ENCODE assay signal across 20 cellular contexts in genomic region chr7:84049034-84049433, GRCh38.
"Had no signal": no experiment of that assay in that cellular context is flagged by ENCODE, and none has a peak within 500 bp of the region (broad histone marks: within the 10 kb centered on the region; RNA-seq: fewer than 3 reads in every experiment).

No MANE protein-coding gene starts in this region.

- H3K79me2 ChIP-seq: parathyroid adenoma had no signal

- H3K27me3 Mint-ChIP-seq: dendritic cell treated with granulocyte-macrophage colony-stimulating factor and Interleukin-4, amounts not matched to agents 40 ng/mL and 50 ng/mL, for 4 days; stimulated activated memory B cell treated with anti-CD40 and anti-IgM and Interleukin-4, amounts not matched to agents 10 μg/mL and 1 μg/mL and 100 μg/mL, for 72 hours; stimulated activated naive CD8-positive, alpha-beta T cell treated with anti-CD3 and anti-CD28 coated beads, Interleukin-15, Interleukin-2, amounts not matched to agents 100 ng/mL and 50 ng/mL, for 24 hours had no signal

- H3K36me3 Mint-ChIP-seq: naive thymus-derived CD4-positive, alpha-beta T cell; stimulated activated memory B cell treated with anti-CD40 and anti-IgM and Interleukin-4, amounts not matched to agents 10 μg/mL and 1 μg/mL and 100 μg/mL, for 72 hours had no signal

- H3K4me1 Mint-ChIP-seq: naive thymus-derived CD4-positive, alpha-beta T cell; stimulated activated memory B cell treated with anti-CD40 and anti-IgM and Interleukin-4, amounts not matched to agents 10 μg/mL and 1 μg/mL and 100 μg/mL, for 72 hours had no signal

- H3K4me1 ChIP-seq: heart left ventricle, parathyroid adenoma, psoas muscle, spleen, tibial artery, upper lobe of left lung, vagina had no signal

- DNase-seq: effector CD4-positive, alpha-beta T cell; endodermal cell; foreskin melanocyte; heart left ventricle; hippocampal formation; naive thymus-derived CD4-positive, alpha-beta T cell; nephron progenitor cell; psoas muscle; spleen; stimulated activated CD4-positive, alpha-beta T cell treated with anti-CD3 and anti-CD28 coated beads, Interleukin-15, amount 100 ng/mL, for 24 hours; stimulated activated CD4-positive, alpha-beta T cell treated with anti-CD3 and anti-CD28 coated beads, Interleukin-1b, Interleukin-23, amount 100 ng/mL, for 48 hours; stimulated activated CD4-positive, alpha-beta T cell treated with anti-CD3 and anti-CD28 coated beads, Interleukin-4, amount 100 ng/mL, for 24 hours; tibial artery; upper lobe of left lung had no signal

- H3K27me3 ChIP-seq: heart left ventricle, spleen, tibial artery, upper lobe of left lung, vagina had no signal

- H3K9me3 ChIP-seq: psoas muscle, spleen, tibial artery, upper lobe of left lung, vagina had no signal

- H3K27ac Mint-ChIP-seq: dendritic cell treated with granulocyte-macrophage colony-stimulating factor and Interleukin-4, amounts not matched to agents 40 ng/mL and 50 ng/mL, for 4 days; endodermal cell; naive thymus-derived CD4-positive, alpha-beta T cell; nephron progenitor cell; stimulated activated memory B cell treated with anti-CD40 and anti-IgM and Interleukin-4, amounts not matched to agents 10 μg/mL and 1 μg/mL and 100 μg/mL, for 72 hours; stimulated activated naive CD8-positive, alpha-beta T cell treated with anti-CD3 and anti-CD28 coated beads, Interleukin-15, Interleukin-2, amounts not matched to agents 100 ng/mL and 50 ng/mL, for 24 hours had no signal

- H2AFZ ChIP-seq: parathyroid adenoma had no signal

- H3K9ac ChIP-seq: parathyroid adenoma had no signal

- H3K4me3 ChIP-seq: heart left ventricle, psoas muscle, spleen, tibial artery, upper lobe of left lung, vagina had no signal

- H3K4me3 Mint-ChIP-seq: dendritic cell treated with granulocyte-macrophage colony-stimulating factor and Interleukin-4, amounts not matched to agents 40 ng/mL and 50 ng/mL, for 4 days; endodermal cell; naive thymus-derived CD4-positive, alpha-beta T cell; nephron progenitor cell; stimulated activated memory B cell treated with anti-CD40 and anti-IgM and Interleukin-4, amounts not matched to agents 10 μg/mL and 1 μg/mL and 100 μg/mL, for 72 hours; stimulated activated naive CD8-positive, alpha-beta T cell treated with anti-CD3 and anti-CD28 coated beads, Interleukin-15, Interleukin-2, amounts not matched to agents 100 ng/mL and 50 ng/mL, for 24 hours had no signal

- H3K27ac ChIP-seq: heart left ventricle, parathyroid adenoma, psoas muscle, spleen, tibial artery, upper lobe of left lung, vagina had no signal

- H3K9me3 Mint-ChIP-seq: naive thymus-derived CD4-positive, alpha-beta T cell; stimulated activated naive CD8-positive, alpha-beta T cell treated with anti-CD3 and anti-CD28 coated beads, Interleukin-15, Interleukin-2, amounts not matched to agents 100 ng/mL and 50 ng/mL, for 24 hours had no signal

- H3K36me3 ChIP-seq: heart left ventricle, spleen, tibial artery, upper lobe of left lung, vagina had no signal

- ATAC-seq: heart left ventricle; naive thymus-derived CD4-positive, alpha-beta T cell; psoas muscle; sciatic nerve; stimulated activated memory B cell treated with anti-CD40 and anti-IgM and Interleukin-4, amounts not matched to agents 10 μg/mL and 1 μg/mL and 100 μg/mL, for 72 hours had no signal
